In genomic region chr14:21748869-21749303, GRCh38 we compare ENCODE assay signal across 8 cellular contexts.
DNase-seq lines count a peak whose midpoint lies in the region; ATAC-seq, FAIRE-seq and TF ChIP-seq lines count a peak whose summit lies in the region.

No MANE protein-coding gene starts in this region.

- H3K27ac ChIP-seq in WERI-Rb-1 (no peak overlapping the region), testis (no peak overlapping the region)

- ATAC-seq in GM19035 (IDR thresholded peaks at IDR 0.05; ENCODE audit: unreplicated experiment) = no peak

- no peaks in the 10 kb centered on the region for H3K36me3 Mint-ChIP-seq in mesothelial cell of epicardium

- H3K27me3 ChIP-seq in WERI-Rb-1 (ENCODE audit: insufficient read depth, low read depth, severe bottlenecking) (peaks cover 77% of the 10 kb centered on the region), testis (no peaks in the 10 kb centered on the region)

- TF ChIP-seq CTCF in WERI-Rb-1 (IDR thresholded peaks at IDR 0.05; ENCODE audit: low read depth, low read length) = peak; percentile 64
- peak; percentile 52 for TF ChIP-seq CTCF in mesothelial cell of epicardium (IDR thresholded peaks at IDR 0.05; ENCODE audit: unreplicated experiment)
- peak; percentile 22 to 54 (median 24) for TF ChIP-seq CTCF in testis (IDR thresholded peaks at IDR 0.05)

- peaks cover 53% of the 10 kb centered on the region for H3K27me3 Mint-ChIP-seq in mesothelial cell of epicardium (ENCODE audit: low read depth)

- intact Hi-C loops in testis (cut with DNase I; ENCODE audit: low total_unique reads) = no loop called here

- no peak for TF ChIP-seq POLR2A in testis (IDR thresholded peaks at IDR 0.05)

- 32 to 34% methylated on average over 5 of the region's 5 CpGs for WGBS in testis, 2 donors

- peak; percentile 73 for FAIRE-seq in GM19239 (lab: Jason Lieb, UNC)

- peak; percentile 36 for DNase-seq in CD1c-positive myeloid dendritic cell (ENCODE audit: extremely low spot score)
- DNase-seq in GM19239 (ENCODE audit: insufficient read length, low spot score) = peak; percentile 15
- peak; percentile 5 for DNase-seq in NCI-H2107 (lab: John Stamatoyannopoulos, UW)
- DNase-seq in WERI-Rb-1 = peak; percentile 15
- peak; percentile 16 for DNase-seq in dedifferentiated amniotic fluid mesenchymal stem cell (ENCODE audit: extremely low spot score)
- peak in 1 of 2 experiments; percentile 48 for DNase-seq in mesothelial cell of epicardium (ENCODE audit: low spot score in 2 of 2, unreplicated experiment in 2 of 2)
- DNase-seq in testis = peak; percentile 68

- H3K4me1 ChIP-seq in testis = no peaks in the 10 kb centered on the region

- H3K36me3 ChIP-seq in WERI-Rb-1 (no peaks in the 10 kb centered on the region), testis (ENCODE audit: low read depth, missing control alignments) (no peaks in the 10 kb centered on the region)

- H3K9me3 Mint-ChIP-seq in mesothelial cell of epicardium = no peaks in the 10 kb centered on the region

- no peak overlapping the region for H3K4me3 Mint-ChIP-seq in mesothelial cell of epicardium

- H3K4me1 Mint-ChIP-seq in mesothelial cell of epicardium = no peaks in the 10 kb centered on the region

- no peak overlapping the region for H3K27ac Mint-ChIP-seq in mesothelial cell of epicardium

- no peak overlapping the region for H3K4me3 ChIP-seq in WERI-Rb-1 (ENCODE audit: low read depth, low read length)
- no peak overlapping the region for H3K4me3 ChIP-seq in testis

- H3K9me3 ChIP-seq in WERI-Rb-1 (ENCODE audit: severe bottlenecking) = no peaks in the 10 kb centered on the region
- H3K9me3 ChIP-seq in testis = no peaks in the 10 kb centered on the region
